Comparison of ENCODE assay signal across 21 cellular contexts in the genomic region with DNA sequence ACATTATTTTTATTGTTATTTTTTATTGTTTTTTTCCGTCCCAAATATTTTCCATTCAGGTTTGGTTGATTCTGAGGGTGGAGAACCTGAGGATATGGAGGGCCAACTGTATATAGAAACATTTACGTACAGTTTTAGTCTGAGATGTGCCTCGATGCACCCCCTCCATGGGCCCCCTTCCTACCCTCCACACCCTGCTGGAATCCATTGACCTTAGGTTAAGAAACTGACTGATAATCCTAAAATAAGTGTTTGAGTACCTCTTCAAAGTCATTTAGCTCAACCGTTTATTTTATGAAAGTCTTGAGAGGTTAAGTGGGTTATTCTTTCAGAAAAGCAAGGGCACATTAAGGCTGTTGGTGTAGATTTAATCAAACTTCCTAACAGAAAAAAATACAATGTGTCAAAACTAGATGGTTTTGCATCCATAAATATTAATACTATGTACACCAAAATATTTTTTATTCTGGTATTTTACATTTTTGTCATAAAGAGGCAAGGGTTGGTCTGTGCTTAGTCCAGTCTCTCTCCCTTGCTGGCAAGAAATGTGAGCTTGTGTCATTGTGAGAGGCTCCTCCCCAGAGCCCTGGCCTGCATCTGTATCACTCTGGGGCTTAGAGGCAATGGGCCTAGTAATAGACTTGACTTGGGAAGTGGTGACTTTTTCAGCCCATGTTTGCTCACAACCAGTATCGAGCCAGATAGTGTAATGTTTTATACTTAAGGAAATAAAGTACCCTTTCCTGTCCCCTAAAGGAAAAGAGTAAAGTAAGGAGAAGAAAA. TPM values are rescaled to one million over a fixed set of nuclear protein-coding genes. Genes with fewer than 3 reads are reported as not detected.
DNase-seq lines count a peak whose midpoint lies in the region; TF ChIP-seq lines count a peak whose summit lies in the region.
"Had no signal": no experiment of that assay in that cellular context is flagged by ENCODE, and none has a peak within 500 bp of the region (broad histone marks: within the 10 kb centered on the region; RNA-seq: fewer than 3 reads in every experiment).

No MANE protein-coding gene starts in this region.

- TF ChIP-seq CTCF in fibroblast of pulmonary artery (IDR thresholded peaks at IDR 0.05; ENCODE audit: low read length, missing control alignments) = no peak

- peak; percentile 91 for DNase-seq in DMS79 (lab: John Stamatoyannopoulos, UW)
- peak; percentile 58 for DNase-seq in NCI-H128 (lab: John Stamatoyannopoulos, UW; ENCODE audit: unreplicated experiment)
- DNase-seq in fibroblast of pulmonary artery (ENCODE audit: low read depth) = peak; percentile 7
- peak; percentile 59 for DNase-seq in midbrain (lab: John Stamatoyannopoulos, UW)
- no peak for DNase-seq in NCI-H2227 (lab: John Stamatoyannopoulos, UW; ENCODE audit: unreplicated experiment)
- no peak for DNase-seq in HT-29 (ENCODE audit: low spot score)
- no peak for DNase-seq in stimulated activated CD8-positive, alpha-beta memory T cell treated with anti-CD3 and anti-CD28 coated beads, Interleukin-4, amount 100 ng/mL, for 48 hours
- DNase-seq: activated CD4-positive, alpha-beta memory T cell treated with anti-CD3 and anti-CD28 coated beads, Interleukin-2, amount 10 ng/mL, durations not matched to agents 7 days and 5 days; activated naive CD4-positive, alpha-beta T cell treated with anti-CD3 and anti-CD28 coated beads, Interleukin-2, amount 50 U/mL, for 16 hours; activated T-cell treated with anti-CD3 and anti-CD28 coated beads, Interleukin-2, amount 50 U/mL, for 24 hours; COR-L47; cortex of kidney; H7; Kasumi-1; NCI-H1092; NCI-H2171; NCI-H748 treated with DMSO at 0.1 percent for 48 hours; PC-9; right lobe of liver; transverse colon had no signal

- H3K4me3 ChIP-seq in fibroblast of pulmonary artery (replicated peaks; ENCODE audit: low read depth, low read length) = no peak overlapping the region
- H3K4me3 ChIP-seq: PC-9, right lobe of liver, transverse colon had no signal

RNA-seq across cellular contexts. Expression of a gene that starts 15.7 kb away (rescaled TPM):
- 36.1 and 42.1 TPM in 2 replicates for total RNA-seq in HT-29 (2014; rRNA removed; shearing (Covaris generic))

RNA-seq across cellular contexts. Expression of a gene that starts 15.9 kb away (rescaled TPM):
- total RNA-seq in HT-29 (2014; rRNA removed; shearing (Covaris generic)) = 6.3 and 8.3 TPM in 2 replicates

RNA-seq across cellular contexts. Expression of a gene that starts 33.7 kb away (rescaled TPM):
- total RNA-seq in HT-29 (2014; rRNA removed; shearing (Covaris generic)) = not detected in 2 replicates
- total RNA-seq: activated CD4-positive, alpha-beta memory T cell treated with anti-CD3 and anti-CD28 coated beads, Interleukin-2, amount 10 ng/mL, durations not matched to agents 7 days and 5 days; H7; PC-9; T-helper 1 cell treated with Interleukin-12 subunit alpha and Interleukin-12 subunit beta and Interleukin-4 antibody, amounts not matched to agents 30 ng/mL and 1 ng/mL, for 36 hours; transverse colon had no signal

Comparison
In these comparisons a context has a peak if more than half of its experiments do, and no peak if none do; other contexts are left out.
1. DNase-seq: peak in DMS79 (single experiment), NCI-H128 (single experiment), fibroblast of pulmonary artery (single experiment) and midbrain (single experiment); none in NCI-H2227 (single experiment), HT-29 (single experiment) and stimulated activated CD8-positive, alpha-beta memory T cell treated with anti-CD3 and anti-CD28 coated beads, Interleukin-4, amount 100 ng/mL, for 48 hours (single experiment).